Comparison of ENCODE assay signal across 9 cellular contexts in genomic region chr19:1264801-1265610, GRCh38. TPM values are rescaled to one million over a fixed set of nuclear protein-coding genes. Genes with fewer than 3 reads are reported as not detected.
DNase-seq lines count a peak whose midpoint lies in the region; ATAC-seq and TF ChIP-seq lines count a peak whose summit lies in the region.
"Had no signal": no experiment of that assay in that cellular context is flagged by ENCODE, and none has a peak within 500 bp of the region (broad histone marks: within the 10 kb centered on the region; RNA-seq: fewer than 3 reads in every experiment).

No MANE protein-coding gene starts in this region.

- BruUV-seq in IMR-90 (replicated peaks; lab: Mats Ljungman, UMichigan), result no TSS peak

- peak overlapping the region; percentile 99 for H2AK5ac ChIP-seq in IMR-90 (ENCODE audit: low read depth, low read length)

- WGBS in IMR-90 (ENCODE audit: extremely low coverage in 2 of 2, insufficient read length in 1 of 2), 2 experiments, result 67% methylated on average over 21 of the region's 26 CpGs; no CpG with 5 or more reads in 1 of the 2 experiments
- WGBS in body of pancreas, 2 donors, result 77 to 84% methylated on average over 17 to 26 of the region's 26 CpGs

- CTCF ChIA-PET in IMR-90 (lab: Yijun Ruan, JAX), result interaction anchor here (3.5 kb wide), 1 partner anchor 21 kb away, joined by 64 read pairs; no protein-coding TSS in a partner anchor

- H3K4me1 ChIP-seq in BLaER1 treated with 17β-estradiol and CSF1 and Interleukin-3, amounts not matched to agents 10 nM and 100 nM, result peaks cover 75 to 89% (median 85%) of the 10 kb centered on the region in 10 experiments
- H3K4me1 ChIP-seq in IMR-90 (ENCODE audit: control insufficient read depth, insufficient read depth, low read length), result peaks cover 51% of the 10 kb centered on the region
- H3K4me1 ChIP-seq in body of pancreas, result peaks cover 80% of the 10 kb centered on the region

- 0 out of 2 replicates have a peak, but pooled peaks have one; percentile 6 for TF ChIP-seq POLR2A in IMR-90 (IDR thresholded peaks at IDR 0.05; ENCODE audit: low read depth, low read length)
- no peak for TF ChIP-seq POLR2A in body of pancreas (IDR thresholded peaks at IDR 0.05)

- TF ChIP-seq CTCF in IMR-90 (conservative IDR thresholded peaks at IDR 0.05; ENCODE audit: low read depth, low read length), result no peak
- TF ChIP-seq CTCF in body of pancreas (IDR thresholded peaks at IDR 0.05), result no peak

- peak overlapping the region; percentile 82 for H3K14ac ChIP-seq in IMR-90 (replicated peaks; ENCODE audit: low read depth, low read length)

- H3K79me1 ChIP-seq in IMR-90 (ENCODE audit: low read depth in 1 of 2, low read length in 2 of 2), result peaks cover 5 to 56% of the 10 kb centered on the region in 2 experiments; a peak in 3 of 4 replicates

- intact Hi-C loops in IMR-90 (cut with micrococcal nuclease) (no loop called here), body of pancreas (cut with DNase I) (no loop called here)

- DNase-seq in IMR-90, result peak; percentile 88
- peak; percentile 66 to 84 (median 71) for DNase-seq in body of pancreas
- DNase-seq in kidney tubule cell (ENCODE audit: low spot score), result peak; percentile 96
- DNase-seq in superior temporal gyrus (ENCODE audit: extremely low spot score), result peak; percentile 11
- DNase-seq in effector CD8-positive, alpha-beta T cell (lab: John Stamatoyannopoulos, UW), result no peak

- peaks cover 6 to 76% (median 38%) of the 10 kb centered on the region in 11 experiments; a peak in 21 of 22 replicates for H4K20me1 ChIP-seq in BLaER1 treated with 17β-estradiol and CSF1 and Interleukin-3, amounts not matched to agents 10 nM and 100 nM
- H4K20me1 ChIP-seq in IMR-90 (ENCODE audit: insufficient read depth, low read length), result peaks cover 25% of the 10 kb centered on the region

- H2BK20ac ChIP-seq in IMR-90 (ENCODE audit: low read depth, low read length), result peak overlapping the region; percentile 81

- peak overlapping the region; percentile 89 for H2AK9ac ChIP-seq in IMR-90 (replicated peaks; ENCODE audit: low read depth, low read length, poor library complexity)

- H3K27ac ChIP-seq in BLaER1 treated with 17β-estradiol and CSF1 and Interleukin-3, amounts not matched to agents 10 nM and 100 nM, result peak overlapping the region in 4 of 11 experiments; percentile 8 to 81 (median 28); a peak in 3 of 22 replicates
- H3K27ac ChIP-seq in IMR-90 (ENCODE audit: insufficient read depth, low read length) (peak overlapping the region; percentile 93), body of pancreas (peak overlapping the region; percentile 55 to 100 (median 90))

- H3K9me1 ChIP-seq in IMR-90 (ENCODE audit: insufficient read depth, low read length), result peaks cover 11% of the 10 kb centered on the region

- in situ Hi-C loops in IMR-90 (cut with MboI; ENCODE audit: low sequenced_read_pairs), result no loop called here

- peak overlapping the region; percentile 43 for H2BK15ac ChIP-seq in IMR-90 (ENCODE audit: low read depth, low read length)

- ATAC-seq in IMR-90 (ENCODE audit: low read depth) (peak; percentile 2), body of pancreas (no peak), GM19455 (IDR thresholded peaks at IDR 0.05; ENCODE audit: unreplicated experiment) (no peak), HG03159 (IDR thresholded peaks at IDR 0.05; ENCODE audit: unreplicated experiment) (no peak)

- peak overlapping the region in 4 of 10 experiments; percentile 18 to 50 (median 35); a peak in 6 of 20 replicates for H3K4me3 ChIP-seq in BLaER1 treated with 17β-estradiol and CSF1 and Interleukin-3, amounts not matched to agents 10 nM and 100 nM
- no peak overlapping the region for H3K4me3 ChIP-seq in IMR-90 (ENCODE audit: insufficient read depth, low read depth, low read length)
- no peak overlapping the region for H3K4me3 ChIP-seq in body of pancreas

- peak overlapping the region; percentile 68 for H3K18ac ChIP-seq in IMR-90 (ENCODE audit: low read depth, low read length)

- H3K4ac ChIP-seq in IMR-90 (ENCODE audit: low read depth, low read length), result peak overlapping the region; percentile 98

- H3K23ac ChIP-seq in IMR-90 (ENCODE audit: low read depth, low read length), result peak overlapping the region; percentile 69

- H4K91ac ChIP-seq in IMR-90 (ENCODE audit: insufficient read depth, low read depth, low read length), result peak overlapping the region; percentile 98

- H2BK120ac ChIP-seq in IMR-90 (ENCODE audit: low read depth, low read length), result peak overlapping the region; percentile 96

- H2BK5ac ChIP-seq in IMR-90 (ENCODE audit: low read depth, low read length, poor library complexity, severe bottlenecking), result peak overlapping the region; percentile 95

- peaks cover 0 to 1% (median 0%) of the 10 kb centered on the region in 11 experiments; a peak in 3 of 22 replicates for H3K36me3 ChIP-seq in BLaER1 treated with 17β-estradiol and CSF1 and Interleukin-3, amounts not matched to agents 10 nM and 100 nM
- H3K36me3 ChIP-seq in IMR-90 (ENCODE audit: control insufficient read depth, insufficient read depth, low read length) (no peaks in the 10 kb centered on the region), body of pancreas (replicated peaks in 1 of 2; ENCODE audit: insufficient read depth in 1 of 2, low read depth in 2 of 2) (no peaks in the 10 kb centered on the region)

- peak overlapping the region in 5 of 11 experiments; percentile 11 to 41 (median 35); a peak in 3 of 22 replicates for H3K9ac ChIP-seq in BLaER1 treated with 17β-estradiol and CSF1 and Interleukin-3, amounts not matched to agents 10 nM and 100 nM
- H3K9ac ChIP-seq in IMR-90 (ENCODE audit: low read depth, low read length), result peak overlapping the region; percentile 30; the same call in 1 of the 2 replicates

- POLR2A ChIA-PET in IMR-90 (lab: Charles Lee; ENCODE audit: unreplicated experiment), result interaction anchor here (0.7 to 1.8 kb wide), 2 partner anchors 12 kb away, joined by 3 to 16 read pairs; no protein-coding TSS in a partner anchor

- dilution Hi-C loops in IMR-90 (cut with HindIII; ENCODE audit: low sequenced_read_pairs, unreplicated experiment), result no loop called here

- peak overlapping the region; percentile 93 to 100 (median 99) for H3K4me2 ChIP-seq in BLaER1 treated with 17β-estradiol and CSF1 and Interleukin-3, amounts not matched to agents 10 nM and 100 nM
- H3K4me2 ChIP-seq in IMR-90 (ENCODE audit: low read depth, low read length), result peak overlapping the region; percentile 48

- peak overlapping the region; percentile 35 for H4K5ac ChIP-seq in IMR-90 (ENCODE audit: low read depth, low read length)

- TF ChIP-seq RAD21 in IMR-90 (IDR thresholded peaks at IDR 0.05; ENCODE audit: low read length), result no peak

- H3K9me3 ChIP-seq in BLaER1 treated with 17β-estradiol and CSF1 and Interleukin-3, amounts not matched to agents 10 nM and 100 nM (replicated peaks in 1 of 11), result no peaks in the 10 kb centered on the region
- H3K9me3 ChIP-seq in IMR-90 (ENCODE audit: control insufficient read depth, insufficient read depth, low read length) (no peaks in the 10 kb centered on the region), body of pancreas (no peaks in the 10 kb centered on the region)

- H3K27me3 ChIP-seq in BLaER1 treated with 17β-estradiol and CSF1 and Interleukin-3, amounts not matched to agents 10 nM and 100 nM, result no peaks in the 10 kb centered on the region; a peak in 2 of 22 replicates
- H3K27me3 ChIP-seq in IMR-90 (ENCODE audit: control insufficient read depth, insufficient read depth, low read length) (no peaks in the 10 kb centered on the region), body of pancreas (no peaks in the 10 kb centered on the region)

- H4K8ac ChIP-seq in IMR-90 (ENCODE audit: low read depth in 2 of 2, low read length in 2 of 2), result peak overlapping the region; percentile 59 to 63

- peak overlapping the region; percentile 75 for H2AFZ ChIP-seq in IMR-90 (replicated peaks; ENCODE audit: low read length, poor library complexity)

- H3K56ac ChIP-seq in IMR-90 (ENCODE audit: extremely low read depth, insufficient read depth, low read length), result no peak overlapping the region

TF ChIP-seq in IMR-90, 13 proteins besides CTCF, POLR2A, EP300 and RAD21:
- no peak for TF ChIP-seq CEBPB (IDR thresholded peaks at IDR 0.05; ENCODE audit: low read depth, low read length)
- peak; percentile 92 for TF ChIP-seq FOS (IDR thresholded peaks at IDR 0.05; ENCODE audit: low read depth, low read length)
- TF ChIP-seq MAZ (IDR thresholded peaks at IDR 0.05; ENCODE audit: borderline replicate concordance, low read depth, low read length), result peak; percentile 77; the same call in 1 of the 2 replicates
- TF ChIP-seq RFX5 (IDR thresholded peaks at IDR 0.05; ENCODE audit: low read depth, low read length), result no peak
TF ChIP-seq in IMR-90: peak in this region for 2.

RNA-seq across cellular contexts. Expression of gene CIRBP, which starts 4.1 kb away (rescaled TPM):
- 226 and 299 TPM in 2 replicates for total RNA-seq in IMR-90 (2012; rRNA removed)
- polyA plus RNA-seq in IMR-90 (2012; rRNA removed), result 405 and 542 TPM in 2 replicates
- polyA plus RNA-seq in IMR-90 (2012; cell fraction: cytosol; rRNA removed), result 562 and 617 TPM in 2 replicates
- polyA plus RNA-seq in IMR-90 (2012; cell fraction: nucleus; rRNA removed; ENCODE audit: low replicate concordance), result 2,129 and 2,924 TPM in 2 replicates
- 100 to 1,000 TPM; 582 to 630 TPM for total RNA-seq in body of pancreas

RNA-seq across cellular contexts. Expression of gene FAM174C, which starts 10.3 kb away (rescaled TPM):
- total RNA-seq in IMR-90 (2012; rRNA removed) (7.5 and 10.6 TPM in 2 replicates), body of pancreas (10 to 100 TPM; 48.0 to 63.9 TPM)
- polyA plus RNA-seq in IMR-90 (2012; rRNA removed), result 61.8 and 93.4 TPM in 2 replicates
- polyA plus RNA-seq in IMR-90 (2012; cell fraction: cytosol; rRNA removed), result 94.9 and 135 TPM in 2 replicates
- 46.6 and 93.7 TPM in 2 replicates for polyA plus RNA-seq in IMR-90 (2012; cell fraction: nucleus; rRNA removed; ENCODE audit: low replicate concordance)

RNA-seq across cellular contexts. Expression of gene MIDN, which starts 16.6 kb away (rescaled TPM):
- total RNA-seq in IMR-90 (2012; rRNA removed), result 2.2 and 2.5 TPM in 2 replicates
- 24.1 and 26.0 TPM in 2 replicates for polyA plus RNA-seq in IMR-90 (2012; rRNA removed)
- polyA plus RNA-seq in IMR-90 (2012; cell fraction: cytosol; rRNA removed), result 39.2 and 47.7 TPM in 2 replicates
- polyA plus RNA-seq in IMR-90 (2012; cell fraction: nucleus; rRNA removed; ENCODE audit: low replicate concordance), result 97.0 and 144 TPM in 2 replicates
- total RNA-seq in body of pancreas, result 10 to 100 TPM; 36.3 to 43.5 TPM

RNA-seq across cellular contexts. Expression of gene EFNA2, which starts 20.7 kb away (rescaled TPM):
- total RNA-seq in IMR-90 (2012; rRNA removed), result not detected in 2 replicates
- not detected in 2 replicates for polyA plus RNA-seq in IMR-90 (2012; rRNA removed)
- polyA plus RNA-seq in IMR-90 (2012; cell fraction: cytosol; rRNA removed), result 0.10 TPM in 1 of 2 replicates, not detected in the other
- 0.07 TPM in 1 of 2 replicates, not detected in the other for polyA plus RNA-seq in IMR-90 (2012; cell fraction: nucleus; rRNA removed; ENCODE audit: low replicate concordance)
- not detected for total RNA-seq in body of pancreas
- total RNA-seq: mononuclear cell had no signal

RNA-seq across cellular contexts. Expression of gene ATP5F1D, which starts 23.5 kb away (rescaled TPM):
- total RNA-seq in IMR-90 (2012; rRNA removed) (7.3 and 13.6 TPM in 2 replicates), body of pancreas (100 to 1,000 TPM; 156 to 157 TPM)
- polyA plus RNA-seq in IMR-90 (2012; rRNA removed), result 140 and 189 TPM in 2 replicates
- 348 and 386 TPM in 2 replicates for polyA plus RNA-seq in IMR-90 (2012; cell fraction: cytosol; rRNA removed)
- polyA plus RNA-seq in IMR-90 (2012; cell fraction: nucleus; rRNA removed; ENCODE audit: low replicate concordance), result 72.4 and 213 TPM in 2 replicates

Comparison
In these comparisons a context has a peak if more than half of its experiments do, and no peak if none do; other contexts are left out.
1. RNA of gene MIDN, which starts 16.6 kb away (total RNA-seq): 36.3 to 43.5 TPM in body of pancreas; 2.2 to 2.5 TPM in IMR-90; every median in the first group is over 10 times any median in the second.